In genomic region chr13:91348906-91349435, GRCh38 we compare ENCODE assay signal across 8 cellular contexts. TPM values are rescaled to one million over a fixed set of nuclear protein-coding genes. Genes with fewer than 3 reads are reported as not detected.
DNase-seq lines count a peak whose midpoint lies in the region; ATAC-seq and TF ChIP-seq lines count a peak whose summit lies in the region.

No MANE protein-coding gene starts in this region.

- H3K4me3 Mint-ChIP-seq in activated CD4-positive, alpha-beta T cell treated with anti-CD3 and anti-CD28 coated beads, Interleukin-2, amount 10 ng/mL, durations not matched to agents 24 days and 14 days: peak overlapping the region; percentile 100

- H3K4me1 Mint-ChIP-seq in activated CD4-positive, alpha-beta T cell treated with anti-CD3 and anti-CD28 coated beads, Interleukin-2, amount 10 ng/mL, durations not matched to agents 24 days and 14 days: peaks cover 36% of the 10 kb centered on the region

- DNase-seq in Ammon's horn (ENCODE audit: low spot score) (peak; percentile 90), NCI-H510A (lab: John Stamatoyannopoulos, UW) (peak; percentile 63), coronary artery (ENCODE audit: low spot score) (peak; percentile 92), left lung (peak; percentile 93 to 98)
- peak; percentile 98 for DNase-seq in activated CD4-positive, alpha-beta T cell treated with anti-CD3 and anti-CD28 coated beads, Interleukin-2, amount 10 ng/mL, durations not matched to agents 24 days and 14 days
- peak; percentile 94 to 97 for DNase-seq in stimulated activated CD4-positive, alpha-beta T cell treated with anti-CD3 and anti-CD28 coated beads, Interleukin-2, amount 100 ng/mL, for 24 hours

- H3K36me3 ChIP-seq in left lung: peaks cover 6 to 33% of the 10 kb centered on the region in 2 donors

- H3K4me1 ChIP-seq in left lung: peaks cover 16 to 53% of the 10 kb centered on the region in 2 donors

- peaks cover 0 to 8% of the 10 kb centered on the region in 2 donors for H3K27me3 ChIP-seq in left lung

- no peaks in the 10 kb centered on the region for H3K9me3 Mint-ChIP-seq in activated CD4-positive, alpha-beta T cell treated with anti-CD3 and anti-CD28 coated beads, Interleukin-2, amount 10 ng/mL, durations not matched to agents 24 days and 14 days

- TF ChIP-seq CTCF in coronary artery (IDR thresholded peaks at IDR 0.05): peak; percentile 93
- TF ChIP-seq CTCF in left lung (IDR thresholded peaks at IDR 0.05): peak; percentile 95 to 96

- H3K27ac ChIP-seq in coronary artery (peak overlapping the region; percentile 89 to 94), left lung (peak overlapping the region; percentile 92 to 96)

- H3K4me3 ChIP-seq in coronary artery: peak overlapping the region; percentile 88
- peak overlapping the region; percentile 66 to 86 for H3K4me3 ChIP-seq in left lung

- no peaks in the 10 kb centered on the region for H3K9me3 ChIP-seq in left lung

- peaks cover 48% of the 10 kb centered on the region for H3K36me3 Mint-ChIP-seq in activated CD4-positive, alpha-beta T cell treated with anti-CD3 and anti-CD28 coated beads, Interleukin-2, amount 10 ng/mL, durations not matched to agents 24 days and 14 days (ENCODE audit: low read depth)

- peak overlapping the region; percentile 99 for H3K27ac Mint-ChIP-seq in activated CD4-positive, alpha-beta T cell treated with anti-CD3 and anti-CD28 coated beads, Interleukin-2, amount 10 ng/mL, durations not matched to agents 24 days and 14 days

- intact Hi-C loops in activated CD4-positive, alpha-beta T cell treated with anti-CD3 and anti-CD28 coated beads, Interleukin-2, amount 10 ng/mL, durations not matched to agents 24 days and 14 days (cut with micrococcal nuclease): loop anchor here (1.0 to 2.0 kb wide), 3 partner anchors 9 to 36 kb away; no protein-coding TSS in a partner anchor
- intact Hi-C loops in left lung (cut with DNase I): no loop called here

- no peaks in the 10 kb centered on the region for H3K27me3 Mint-ChIP-seq in activated CD4-positive, alpha-beta T cell treated with anti-CD3 and anti-CD28 coated beads, Interleukin-2, amount 10 ng/mL, durations not matched to agents 24 days and 14 days

- ATAC-seq in HG03432 (IDR thresholded peaks at IDR 0.05; ENCODE audit: unreplicated experiment) (peak; percentile 57), left lung (peak; percentile 87)

- peak; percentile 63 for TF ChIP-seq POLR2A in GM19099 (IDR thresholded peaks at IDR 0.05; ENCODE audit: extremely low read depth, insufficient read length, low read depth)

RNA-seq across cellular contexts. Expression of gene MIR17HG, which starts 1.5 kb away (rescaled TPM):
- total RNA-seq in activated CD4-positive, alpha-beta T cell treated with anti-CD3 and anti-CD28 coated beads, Interleukin-2, amount 10 ng/mL, durations not matched to agents 24 days and 14 days: 52.9 and 55.3 TPM in 2 replicates
- 1 to 10 TPM; 2.4 to 7.6 TPM for total RNA-seq in left lung

RNA-seq across cellular contexts. Expression of gene GPC5, which starts 49.5 kb away (rescaled TPM):
- 0.07 TPM in 1 of 2 replicates, not detected in the other for total RNA-seq in activated CD4-positive, alpha-beta T cell treated with anti-CD3 and anti-CD28 coated beads, Interleukin-2, amount 10 ng/mL, durations not matched to agents 24 days and 14 days
- total RNA-seq in left lung: 10 to 100 TPM in 1 of 2 donors, 1 to 10 TPM in 1; 9.2 to 19.5 TPM

Comparison
In these comparisons a context has a peak if more than half of its experiments do, and no peak if none do; other contexts are left out.
1. Peak in every context shown above with its lines: DNase-seq, ATAC-seq, H3K4me3 ChIP-seq and H3K27ac ChIP-seq.